In genomic region chr4:86594559-86595425, GRCh38 we compare ENCODE assay signal across 8 cellular contexts. TPM values are rescaled to one million over a fixed set of nuclear protein-coding genes. Genes with fewer than 3 reads are reported as not detected.
DNase-seq lines count a peak whose midpoint lies in the region; ATAC-seq, FAIRE-seq and TF ChIP-seq lines count a peak whose summit lies in the region.

No MANE protein-coding gene starts in this region.

- H3K9me3 ChIP-seq in skeletal muscle tissue (ENCODE audit: control insufficient read depth in 3 of 3, low read length in 3 of 3), result no peaks in the 10 kb centered on the region

- in situ Hi-C loops in SK-MEL-5 (cut with HindIII; ENCODE audit: low pct_unique_long_range_greater_than_20kb, low sequenced_read_pairs), result no loop called here

- TF ChIP-seq CTCF in bronchial epithelial cell (IDR thresholded peaks at IDR 0.05; ENCODE audit: insufficient read depth, low read length, severe bottlenecking), result peak; percentile 18

- no peaks in the 10 kb centered on the region for H3K27me3 ChIP-seq in bronchial epithelial cell (ENCODE audit: control insufficient read depth, insufficient read depth, low read length)
- peaks cover 0 to 26% (median 16%) of the 10 kb centered on the region in 3 donors for H3K27me3 ChIP-seq in skeletal muscle tissue (ENCODE audit: control insufficient read depth in 3 of 3, insufficient read depth in 3 of 3, low read length in 3 of 3)

- DNase-seq in COR-L47 (lab: John Stamatoyannopoulos, UW) (peak; percentile 43), SK-MEL-5 (ENCODE audit: low read depth, low spot score) (peak; percentile 56), bronchial epithelial cell (ENCODE audit: low read depth) (peak; percentile 56), inferior parietal cortex (ENCODE audit: extremely low spot score) (peak; percentile 69), SHP77 treated with DMSO at 0.1 percent for 48 hours (lab: John Stamatoyannopoulos, UW) (no peak)

- H3K4me3 ChIP-seq in bronchial epithelial cell (ENCODE audit: low read depth, low read length) (peak overlapping the region; percentile 76), skeletal muscle tissue (ENCODE audit: low read length in 3 of 3) (peak overlapping the region; percentile 53 to 83 (median 74))

- peak overlapping the region; percentile 64 for H3K27ac ChIP-seq in skeletal muscle tissue (ENCODE audit: low read depth, low read length)

- no peak for FAIRE-seq in bronchial epithelial cell (lab: Jason Lieb, UNC)

- H3K4me1 ChIP-seq in skeletal muscle tissue (ENCODE audit: control insufficient read depth in 3 of 3, insufficient read depth in 3 of 3, low read length in 3 of 3), result peaks cover 6 to 14% (median 10%) of the 10 kb centered on the region in 3 donors

- peak; percentile 11 for ATAC-seq in GM19372 (IDR thresholded peaks at IDR 0.05; ENCODE audit: low read depth, unreplicated experiment)
- ATAC-seq in HG03460 (IDR thresholded peaks at IDR 0.05; ENCODE audit: unreplicated experiment), result peak; percentile 23

- H3K36me3 ChIP-seq in bronchial epithelial cell (ENCODE audit: control insufficient read depth, insufficient read depth, low read length) (no peaks in the 10 kb centered on the region), skeletal muscle tissue (ENCODE audit: control insufficient read depth in 3 of 3, insufficient read depth in 3 of 3, low read length in 3 of 3) (no peaks in the 10 kb centered on the region)

- peak overlapping the region; percentile 58 to 74 (median 64) for H3K9ac ChIP-seq in skeletal muscle tissue (ENCODE audit: low read depth in 1 of 3, low read length in 3 of 3)

RNA-seq across cellular contexts. Expression of gene PTPN13, which starts 0.7 kb away (rescaled TPM):
- 47.9 and 54.6 TPM in 2 replicates for total RNA-seq in SK-MEL-5 (2014; rRNA removed; shearing (Covaris generic))
- polyA plus RNA-seq in SK-MEL-5 (2015; cell fraction: cytosol; rRNA removed), result 22.4 and 33.9 TPM in 2 replicates
- polyA plus RNA-seq in SK-MEL-5 (2015; cell fraction: nucleus; rRNA removed), result 20.4 and 25.7 TPM in 2 replicates
- total RNA-seq in bronchial epithelial cell (39.0 and 41.3 TPM in 2 replicates), skeletal muscle tissue (21.9 TPM)
